11 cellular contexts compared by ENCODE assay signal in the genomic region with DNA sequence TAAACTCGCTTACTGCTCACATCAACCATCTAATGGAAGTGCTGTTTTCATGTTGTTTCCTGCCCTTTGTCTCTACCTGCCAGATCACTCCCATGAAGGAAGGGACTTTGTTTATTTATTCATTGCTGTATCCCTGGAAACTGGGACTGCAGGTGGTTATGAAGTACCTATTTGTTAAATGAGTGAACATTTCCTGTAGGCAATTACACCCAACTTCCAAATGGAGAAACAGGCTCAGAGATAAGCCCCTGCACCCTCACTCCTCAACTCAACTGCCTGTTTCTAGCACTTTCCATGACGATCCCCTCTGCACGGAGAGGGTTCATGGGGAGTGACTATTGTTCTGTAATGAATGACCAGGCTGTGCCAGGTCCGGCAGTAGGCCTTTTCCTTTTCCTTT. TPM values are rescaled to one million over a fixed set of nuclear protein-coding genes. Genes with fewer than 3 reads are reported as not detected.
DNase-seq lines count a peak whose midpoint lies in the region; ATAC-seq and TF ChIP-seq lines count a peak whose summit lies in the region.
"Had no signal": no experiment of that assay in that cellular context is flagged by ENCODE, and none has a peak within 500 bp of the region (broad histone marks: within the 10 kb centered on the region; RNA-seq: fewer than 3 reads in every experiment).

No MANE protein-coding gene starts in this region.

- H3K4me1 Mint-ChIP-seq in neural progenitor cell: peaks cover 31% of the 10 kb centered on the region

- in situ Hi-C loops in G401 (cut with HindIII; ENCODE audit: low sequenced_read_pairs): no loop called here

- peaks cover 42% of the 10 kb centered on the region for H3K79me2 ChIP-seq in neural progenitor cell (ENCODE audit: low read depth)

- H3K27me3 Mint-ChIP-seq in neural progenitor cell (ENCODE audit: insufficient read depth, low read depth): peaks cover 10% of the 10 kb centered on the region

- H3K4me3 ChIP-seq in dorsolateral prefrontal cortex (peak overlapping the region in 1 of 59 donors; percentile 98), neural progenitor cell (no peak overlapping the region)
- H3K4me3 ChIP-seq: coronary artery had no signal

- no peak for ATAC-seq in GM21528 (IDR thresholded peaks at IDR 0.05; ENCODE audit: low FRiP score, unreplicated experiment)
- ATAC-seq in stimulated activated naive CD8-positive, alpha-beta T cell treated with anti-CD3 and anti-CD28 coated beads, Interleukin-15, Interleukin-2, amounts not matched to agents 100 U/mL and 50 U/mL, for 24 hours: no peak

- H3K4me2 ChIP-seq in neural progenitor cell: no peak overlapping the region

- no peak overlapping the region for H2AFZ ChIP-seq in neural progenitor cell (replicated peaks)

- H3K9me3 Mint-ChIP-seq in neural progenitor cell: no peaks in the 10 kb centered on the region

- H3K27ac ChIP-seq in dorsolateral prefrontal cortex (peak overlapping the region; percentile 2 to 100 (median 100)), neural progenitor cell (no peak overlapping the region)

- H3K9ac ChIP-seq in neural progenitor cell: no peak overlapping the region

- peaks cover 7% of the 10 kb centered on the region for H4K20me1 ChIP-seq in neural progenitor cell (ENCODE audit: low read depth)

- H3K27ac Mint-ChIP-seq in neural progenitor cell: no peak overlapping the region

- H3F3A ChIP-seq in neural progenitor cell (ENCODE audit: low read depth): peaks cover 16% of the 10 kb centered on the region

- H3K27me3 ChIP-seq in dorsolateral prefrontal cortex (no peaks in the 10 kb centered on the region), neural progenitor cell (no peaks in the 10 kb centered on the region)

- no peaks in the 10 kb centered on the region for H3K9me3 ChIP-seq in neural progenitor cell (ENCODE audit: low read depth)

- TF ChIP-seq CTCF in dorsolateral prefrontal cortex (IDR thresholded peaks at IDR 0.05 in 54 of 56, conservative IDR thresholded peaks at IDR 0.05 in 2 of 56; ENCODE audit: low read depth in 1 of 56, partially characterized antibody in 56 of 56) (no peak), neural progenitor cell (IDR thresholded peaks at IDR 0.05) (no peak)

- H3K4me1 ChIP-seq in neural progenitor cell: peaks cover 6% of the 10 kb centered on the region

- H3K36me3 Mint-ChIP-seq in neural progenitor cell: peaks cover 7% of the 10 kb centered on the region

- intact Hi-C loops in dorsolateral prefrontal cortex (cut with DNase I): no loop called here

- DNase-seq in Daoy (ENCODE audit: low read depth) (peak; percentile 41), NCI-H2171 treated with DMSO at 0.1 percent for 48 hours (lab: John Stamatoyannopoulos, UW) (peak; percentile 68), dorsolateral prefrontal cortex (no peak), neural progenitor cell (ENCODE audit: low spot score) (no peak), G401 (ENCODE audit: low spot score) (no peak), SKM-1 treated with dmso at 0.1 percent for 144 hours (lab: John Stamatoyannopoulos, UW; ENCODE audit: unreplicated experiment) (no peak)
- DNase-seq in stimulated activated naive CD8-positive, alpha-beta T cell treated with anti-CD3 and anti-CD28 coated beads, Interleukin-15, Interleukin-2, amounts not matched to agents 100 U/mL and 50 U/mL, for 24 hours: no peak

- H3K36me3 ChIP-seq in neural progenitor cell: no peaks in the 10 kb centered on the region

- H3K4me3 Mint-ChIP-seq in neural progenitor cell: peak overlapping the region; percentile 93

RNA-seq across cellular contexts. Expression of gene SELENOW, which starts 1.9 kb away (rescaled TPM):
- total RNA-seq in Daoy (2014; rRNA removed; shearing (Covaris generic)): 239 and 251 TPM in 2 replicates
- total RNA-seq in dorsolateral prefrontal cortex (100 to 1,000 TPM; 527 to 872 (median 653) TPM), neural progenitor cell (ENCODE audit: low replicate concordance) (234 and 422 TPM in 2 replicates)
- total RNA-seq in G401 (2014; rRNA removed; shearing (Covaris generic)): 322 and 424 TPM in 2 replicates

RNA-seq across cellular contexts. Expression of gene TPRX1, which starts 27.8 kb away (rescaled TPM):
- total RNA-seq in Daoy (2014; rRNA removed; shearing (Covaris generic)): not detected in 2 replicates
- not detected for total RNA-seq in dorsolateral prefrontal cortex
- total RNA-seq in neural progenitor cell (ENCODE audit: low replicate concordance): not detected in 2 replicates
- not detected in 2 replicates for total RNA-seq in G401 (2014; rRNA removed; shearing (Covaris generic))
- total RNA-seq: activated CD8-positive, alpha-beta memory T cell treated with anti-CD3 and anti-CD28 coated beads for 36 hours; kidney epithelial cell had no signal

RNA-seq across cellular contexts. Expression of gene NOP53, which starts 31.2 kb away (rescaled TPM):
- total RNA-seq in Daoy (2014; rRNA removed; shearing (Covaris generic)): 48.0 and 56.6 TPM in 2 replicates
- total RNA-seq in dorsolateral prefrontal cortex: 100 to 1,000 TPM in 112 of 120 experiments, 10 to 100 TPM in 8; 84.8 to 189 (median 120) TPM
- 101 and 172 TPM in 2 replicates for total RNA-seq in neural progenitor cell (ENCODE audit: low replicate concordance)
- total RNA-seq in G401 (2014; rRNA removed; shearing (Covaris generic)): 431 and 471 TPM in 2 replicates

RNA-seq across cellular contexts. Expression of gene CRX, which starts 45.2 kb away (rescaled TPM):
- not detected in 2 replicates for total RNA-seq in Daoy (2014; rRNA removed; shearing (Covaris generic))
- total RNA-seq in dorsolateral prefrontal cortex (under 1 TPM in 9 of 120 experiments, not detected in 111; 0.10 to 0.18 (median 0.11) TPM), neural progenitor cell (ENCODE audit: low replicate concordance) (0.19 and 0.22 TPM in 2 replicates)
- total RNA-seq in G401 (2014; rRNA removed; shearing (Covaris generic)): 0.34 and 0.68 TPM in 2 replicates
- total RNA-seq: activated CD8-positive, alpha-beta memory T cell treated with anti-CD3 and anti-CD28 coated beads for 36 hours; kidney epithelial cell had no signal

Comparison
In these comparisons a context has a peak if more than half of its experiments do, and no peak if none do; other contexts are left out.
1. DNase-seq: peak in Daoy (single experiment) and NCI-H2171 treated with DMSO at 0.1 percent for 48 hours (single experiment); none in dorsolateral prefrontal cortex (0 of 10), neural progenitor cell (single experiment), stimulated activated naive CD8-positive, alpha-beta T cell treated with anti-CD3 and anti-CD28 coated beads, Interleukin-15, Interleukin-2, amounts not matched to agents 100 U/mL and 50 U/mL, for 24 hours (single experiment), G401 (single experiment) and SKM-1 treated with dmso at 0.1 percent for 144 hours (single experiment).